In genomic region chr10:95341716-95342130, GRCh38 we compare ENCODE assay signal across 17 cellular contexts. TPM values are rescaled to one million over a fixed set of nuclear protein-coding genes. Genes with fewer than 3 reads are reported as not detected.
DNase-seq lines count a peak whose midpoint lies in the region; ATAC-seq and TF ChIP-seq lines count a peak whose summit lies in the region.
"Had no signal": no experiment of that assay in that cellular context is flagged by ENCODE, and none has a peak within 500 bp of the region (broad histone marks: within the 10 kb centered on the region; RNA-seq: fewer than 3 reads in every experiment).

No MANE protein-coding gene starts in this region.

- intact Hi-C loops in stomach (cut with DNase I; ENCODE audit: low total_unique reads) = no loop called here

- peaks cover 0 to 22% (median 12%) of the 10 kb centered on the region in 4 donors for H3K4me1 ChIP-seq in stomach

- H3K27me3 ChIP-seq in stomach = no peaks in the 10 kb centered on the region

- TF ChIP-seq EP300 in stomach (IDR thresholded peaks at IDR 0.05) = no peak

- no peaks in the 10 kb centered on the region for H3K9me3 ChIP-seq in stomach
- H3K9me3 ChIP-seq: thoracic aorta had no signal

- DNase-seq in ELR (ENCODE audit: low read depth) = peak; percentile 25
- DNase-seq in fibroblast of mammary gland (ENCODE audit: low read depth) = peak; percentile 76
- DNase-seq in stomach = no peak
- no peak for DNase-seq in NCI-H2029 treated with DMSO at 0.1 percent for 48 hours (lab: John Stamatoyannopoulos, UW)
- no peak for DNase-seq in omental fat pad (ENCODE audit: low spot score)
- DNase-seq in activated naive CD4-positive, alpha-beta T cell treated with anti-CD3 and anti-CD28 coated beads, Interleukin-2, amount 10 ng/mL, durations not matched to agents 7 days and 5 days = no peak
- DNase-seq: activated CD8-positive, alpha-beta T cell treated with anti-CD3 and anti-CD28 coated beads, Interleukin-2, amount 10 ng/mL, durations not matched to agents 7 days and 5 days; central memory CD4-positive, alpha-beta T cell; head of caudate nucleus; KBM-7; NCI-H2171 treated with DMSO at 0.1 percent for 48 hours; occipital lobe; stimulated activated CD4-positive, alpha-beta T cell treated with anti-CD3 and anti-CD28 coated beads, Interleukin-1b, Interleukin-23, amount 100 ng/mL, for 48 hours had no signal

- TF ChIP-seq CTCF in fibroblast of mammary gland (conservative IDR thresholded peaks at IDR 0.05; ENCODE audit: control insufficient read depth, insufficient read depth, low read depth, low read length) (no peak), stomach (IDR thresholded peaks at IDR 0.05) (no peak), omental fat pad (IDR thresholded peaks at IDR 0.05) (no peak)

- peaks cover 21 to 96% (median 89%) of the 10 kb centered on the region in 4 donors for H3K36me3 ChIP-seq in stomach

- no peak for TF ChIP-seq POLR2A in stomach (IDR thresholded peaks at IDR 0.05)

- no peaks in the 10 kb centered on the region for H3K4me1 Mint-ChIP-seq in activated naive CD4-positive, alpha-beta T cell treated with anti-CD3 and anti-CD28 coated beads, Interleukin-2, amount 10 ng/mL, durations not matched to agents 7 days and 5 days
- H3K4me1 Mint-ChIP-seq: CD14-positive monocyte had no signal

- H3K9me3 Mint-ChIP-seq in activated naive CD4-positive, alpha-beta T cell treated with anti-CD3 and anti-CD28 coated beads, Interleukin-2, amount 10 ng/mL, durations not matched to agents 7 days and 5 days = no peaks in the 10 kb centered on the region
- H3K9me3 Mint-ChIP-seq: CD14-positive monocyte had no signal

- H3K27me3 Mint-ChIP-seq in activated naive CD4-positive, alpha-beta T cell treated with anti-CD3 and anti-CD28 coated beads, Interleukin-2, amount 10 ng/mL, durations not matched to agents 7 days and 5 days = peaks cover 4% of the 10 kb centered on the region

- CTCF ChIA-PET in activated naive CD4-positive, alpha-beta T cell treated with anti-CD3 and anti-CD28 coated beads, Interleukin-2, amount 10 ng/mL, durations not matched to agents 7 days and 5 days (lab: Charles Lee) = no interaction called here

- H3K27ac ChIP-seq in stomach = peak overlapping the region in 3 of 5 donors; percentile 23 to 65 (median 56)

- ATAC-seq in SK-N-SH treated with all-trans-retinoic acid at 6 μM for 48 hours = peak; percentile 87
- no peak for ATAC-seq in omental fat pad (ENCODE audit: low FRiP score)
- ATAC-seq: activated CD8-positive, alpha-beta T cell treated with anti-CD3 and anti-CD28 coated beads, Interleukin-2, amount 10 ng/mL, durations not matched to agents 7 days and 5 days; sciatic nerve had no signal

- H3K4me3 Mint-ChIP-seq in activated naive CD4-positive, alpha-beta T cell treated with anti-CD3 and anti-CD28 coated beads, Interleukin-2, amount 10 ng/mL, durations not matched to agents 7 days and 5 days = no peak overlapping the region
- H3K4me3 Mint-ChIP-seq: activated CD8-positive, alpha-beta T cell treated with anti-CD3 and anti-CD28 coated beads, Interleukin-2, amount 10 ng/mL, durations not matched to agents 7 days and 5 days; CD14-positive monocyte had no signal

- no peaks in the 10 kb centered on the region for H3K36me3 Mint-ChIP-seq in activated naive CD4-positive, alpha-beta T cell treated with anti-CD3 and anti-CD28 coated beads, Interleukin-2, amount 10 ng/mL, durations not matched to agents 7 days and 5 days
- H3K36me3 Mint-ChIP-seq: CD14-positive monocyte had no signal

- no peak overlapping the region for H3K27ac Mint-ChIP-seq in activated naive CD4-positive, alpha-beta T cell treated with anti-CD3 and anti-CD28 coated beads, Interleukin-2, amount 10 ng/mL, durations not matched to agents 7 days and 5 days
- H3K27ac Mint-ChIP-seq: activated CD8-positive, alpha-beta T cell treated with anti-CD3 and anti-CD28 coated beads, Interleukin-2, amount 10 ng/mL, durations not matched to agents 7 days and 5 days; CD14-positive monocyte had no signal

- 71 to 75% (median 72%) methylated on average over 3 of the region's 3 CpGs for WGBS in stomach, 5 donors

- H3K4me3 ChIP-seq in fibroblast of mammary gland (ENCODE audit: control insufficient read depth, low read depth, low read length) (no peak overlapping the region), stomach (no peak overlapping the region)
- H3K4me3 ChIP-seq: thoracic aorta had no signal

TF ChIP-seq in SK-N-SH treated with all-trans-retinoic acid at 6 μM for 48 hours, 23 proteins besides CTCF, POLR2A, EP300 and RAD21:
- TF ChIP-seq OSR1 (CRISPR knock-in tag; IDR thresholded peaks at IDR 0.05) (no peak), ISL1 (CRISPR knock-in tag; IDR thresholded peaks at IDR 0.05) (peak; percentile 56)

RNA-seq across cellular contexts. Expression of gene PDLIM1, which starts 50.9 kb away (rescaled TPM):
- total RNA-seq in stomach (100 to 1,000 TPM in 2 of 5 donors, 10 to 100 TPM in 3; 41.7 to 231 (median 83.9) TPM), omental fat pad (100 to 1,000 TPM in 2 of 4 donors, 10 to 100 TPM in 2; 85.6 to 175 (median 122) TPM)
- 100 to 1,000 TPM; 168 to 289 (median 277) TPM for polyA plus RNA-seq in stomach

Comparison
In these comparisons a context has a peak if more than half of its experiments do, and no peak if none do; other contexts are left out.
1. DNase-seq: peak in ELR (single experiment) and fibroblast of mammary gland (single experiment); none in stomach (single experiment), NCI-H2029 treated with DMSO at 0.1 percent for 48 hours (single experiment), omental fat pad (single experiment) and activated naive CD4-positive, alpha-beta T cell treated with anti-CD3 and anti-CD28 coated beads, Interleukin-2, amount 10 ng/mL, durations not matched to agents 7 days and 5 days (single experiment).